Comparison of ENCODE assay signal across 8 cellular contexts in the genomic region with DNA sequence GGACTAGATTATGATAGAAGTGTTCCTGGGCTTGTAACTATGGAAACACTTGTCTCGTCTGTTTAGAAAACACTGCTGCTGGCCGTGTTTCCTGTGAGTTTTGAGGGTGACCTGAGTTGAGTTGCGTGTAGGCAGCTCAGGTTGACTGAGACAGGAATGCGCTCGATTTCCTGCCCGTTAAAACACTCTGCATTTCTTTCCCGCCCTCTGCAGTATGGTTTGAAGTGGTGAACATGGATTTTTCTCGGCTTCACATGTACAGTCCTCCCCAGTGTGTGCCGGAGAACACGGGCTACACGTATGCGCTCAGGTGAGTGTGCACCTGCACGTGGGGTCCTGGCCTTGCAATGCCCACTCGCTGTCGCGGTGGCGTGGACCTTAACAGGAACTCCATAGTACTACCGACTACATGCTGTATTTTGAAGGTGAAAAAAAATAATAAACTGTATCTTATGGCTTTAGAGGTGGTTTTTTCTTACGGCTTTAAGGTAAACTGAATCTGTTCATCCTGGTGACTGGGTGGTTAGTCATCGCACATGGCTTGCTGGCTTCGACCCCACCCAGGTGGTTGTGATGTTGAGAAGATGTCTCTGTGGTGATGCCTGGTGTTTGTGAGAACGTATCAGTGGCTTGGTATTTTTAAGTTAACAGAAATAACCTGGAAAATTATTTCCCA. TPM values are rescaled to one million over a fixed set of nuclear protein-coding genes. Genes with fewer than 3 reads are reported as not detected.
DNase-seq lines count a peak whose midpoint lies in the region; ATAC-seq and TF ChIP-seq lines count a peak whose summit lies in the region.

A gene with protein sequence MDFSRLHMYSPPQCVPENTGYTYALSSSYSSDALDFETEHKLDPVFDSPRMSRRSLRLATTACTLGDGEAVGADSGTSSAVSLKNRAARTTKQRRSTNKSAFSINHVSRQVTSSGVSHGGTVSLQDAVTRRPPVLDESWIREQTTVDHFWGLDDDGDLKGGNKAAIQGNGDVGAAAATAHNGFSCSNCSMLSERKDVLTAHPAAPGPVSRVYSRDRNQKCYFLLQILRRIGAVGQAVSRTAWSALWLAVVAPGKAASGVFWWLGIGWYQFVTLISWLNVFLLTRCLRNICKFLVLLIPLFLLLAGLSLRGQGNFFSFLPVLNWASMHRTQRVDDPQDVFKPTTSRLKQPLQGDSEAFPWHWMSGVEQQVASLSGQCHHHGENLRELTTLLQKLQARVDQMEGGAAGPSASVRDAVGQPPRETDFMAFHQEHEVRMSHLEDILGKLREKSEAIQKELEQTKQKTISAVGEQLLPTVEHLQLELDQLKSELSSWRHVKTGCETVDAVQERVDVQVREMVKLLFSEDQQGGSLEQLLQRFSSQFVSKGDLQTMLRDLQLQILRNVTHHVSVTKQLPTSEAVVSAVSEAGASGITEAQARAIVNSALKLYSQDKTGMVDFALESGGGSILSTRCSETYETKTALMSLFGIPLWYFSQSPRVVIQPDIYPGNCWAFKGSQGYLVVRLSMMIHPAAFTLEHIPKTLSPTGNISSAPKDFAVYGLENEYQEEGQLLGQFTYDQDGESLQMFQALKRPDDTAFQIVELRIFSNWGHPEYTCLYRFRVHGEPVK (plus strand): TSS at position 185 of the 676 bp plus-strand sequence. CDS start 49 bp downstream, at position 234.

- peaks cover 29 to 78% (median 61%) of the 10 kb centered on the region in 11 experiments for H3K36me3 ChIP-seq in BLaER1 treated with 17β-estradiol and CSF1 and Interleukin-3, amounts not matched to agents 10 nM and 100 nM
- no peaks in the 10 kb centered on the region for H3K36me3 ChIP-seq in aorta (ENCODE audit: control insufficient read depth in 1 of 2, insufficient read depth in 2 of 2, low read length in 1 of 2)

- no peak for TF ChIP-seq CTCF in foreskin fibroblast (IDR thresholded peaks at IDR 0.05; ENCODE audit: low read depth, low read length)

- H3K27ac ChIP-seq in BLaER1 treated with 17β-estradiol and CSF1 and Interleukin-3, amounts not matched to agents 10 nM and 100 nM, result peak within 1 kb of the TSS in 8 of 11 experiments; percentile 1 to 63 (median 35); a peak in 13 of 22 replicates
- peak within 1 kb of the TSS; percentile 4 to 99 for H3K27ac ChIP-seq in aorta (ENCODE audit: low read depth in 1 of 2, low read length in 2 of 2)

- peak within 1 kb of the TSS in 9 of 11 experiments; percentile 6 to 58 (median 45); a peak in 12 of 22 replicates for H3K9ac ChIP-seq in BLaER1 treated with 17β-estradiol and CSF1 and Interleukin-3, amounts not matched to agents 10 nM and 100 nM

- peak within 1 kb of the TSS; percentile 39 to 87 (median 65) for H3K4me2 ChIP-seq in BLaER1 treated with 17β-estradiol and CSF1 and Interleukin-3, amounts not matched to agents 10 nM and 100 nM

- peaks cover 99 to 100% (median 100%) of the 10 kb centered on the region in 11 experiments; a peak in 21 of 22 replicates for H4K20me1 ChIP-seq in BLaER1 treated with 17β-estradiol and CSF1 and Interleukin-3, amounts not matched to agents 10 nM and 100 nM

- H3K4me3 ChIP-seq in BLaER1 treated with 17β-estradiol and CSF1 and Interleukin-3, amounts not matched to agents 10 nM and 100 nM, result 0 out of 20 replicates have a peak within 1 kb of the TSS, but pooled peaks of 1 of the 10 experiments have one; percentile 4
- H3K4me3 ChIP-seq in foreskin fibroblast (ENCODE audit: low read depth in 1 of 2, low read length in 2 of 2) (peak within 1 kb of the TSS; percentile 24 to 40), aorta (ENCODE audit: low read length in 2 of 2) (peak within 1 kb of the TSS; percentile 0 to 7)

- no peaks in the 10 kb centered on the region for H3K9me3 ChIP-seq in BLaER1 treated with 17β-estradiol and CSF1 and Interleukin-3, amounts not matched to agents 10 nM and 100 nM (replicated peaks in 1 of 11)
- H3K9me3 ChIP-seq in aorta (ENCODE audit: control insufficient read depth, low read length), result no peaks in the 10 kb centered on the region

- no peaks in the 10 kb centered on the region for H3K27me3 ChIP-seq in BLaER1 treated with 17β-estradiol and CSF1 and Interleukin-3, amounts not matched to agents 10 nM and 100 nM
- no peaks in the 10 kb centered on the region for H3K27me3 ChIP-seq in aorta (ENCODE audit: control insufficient read depth in 1 of 2, insufficient read depth in 2 of 2, low read length in 1 of 2)

- ATAC-seq in GM21619 (IDR thresholded peaks at IDR 0.05; ENCODE audit: unreplicated experiment) (peak; percentile 40), aorta (ENCODE audit: low FRiP score) (peak; percentile 42), HG02642 (IDR thresholded peaks at IDR 0.05; ENCODE audit: poor library complexity, unreplicated experiment) (no peak)

- intact Hi-C loops in posterior vena cava (cut with DNase I), result no loop called here
- intact Hi-C loops in aorta (cut with DNase I), result loop anchor here in 1 of 2 donors (5.0 kb wide), 1 partner anchor 35 kb away; no protein-coding TSS in a partner anchor

- H3K4me1 ChIP-seq in BLaER1 treated with 17β-estradiol and CSF1 and Interleukin-3, amounts not matched to agents 10 nM and 100 nM, result peaks cover 55 to 90% (median 70%) of the 10 kb centered on the region in 10 experiments
- peaks cover 2 to 4% of the 10 kb centered on the region in 2 donors for H3K4me1 ChIP-seq in aorta (ENCODE audit: control insufficient read depth in 1 of 2, insufficient read depth in 2 of 2, low read length in 2 of 2)

- DNase-seq in NAMALWA (ENCODE audit: low spot score) (peak; percentile 45), foreskin fibroblast (peak; percentile 35 to 70), posterior vena cava (ENCODE audit: low spot score) (peak; percentile 77), aorta (no peak)
- peak; percentile 34 to 39 for DNase-seq in activated T-helper 1 cell treated with anti-CD3 and anti-CD28 coated beads, Interleukin-2, amount 50 U/mL, for 16 hours (ENCODE audit: low read depth in 1 of 2, low spot score in 1 of 2)

- 18 to 25% methylated on average over 22 of the region's 22 CpGs for WGBS in aorta, 2 donors

RNA-seq across cellular contexts. Expression of the gene that starts here (rescaled TPM):
- 100 to 1,000 TPM; 110 to 132 TPM for total RNA-seq in posterior vena cava
- 100 to 1,000 TPM; 200 to 236 TPM for total RNA-seq in aorta
- 100 to 1,000 TPM in 1 of 2 donors, 10 to 100 TPM in 1; 36.3 to 120 TPM for polyA plus RNA-seq in aorta

Comparison
In these comparisons a context has a peak if more than half of its experiments do, and no peak if none do; other contexts are left out.
1. DNase-seq: peak in NAMALWA (single experiment), activated T-helper 1 cell treated with anti-CD3 and anti-CD28 coated beads, Interleukin-2, amount 50 U/mL, for 16 hours (2 of 2), foreskin fibroblast (2 of 2) and posterior vena cava (single experiment); none in aorta (0 of 2).